10 cellular contexts compared by ENCODE assay signal in genomic region chr1:150552692-150553278, GRCh38. TPM values are rescaled to one million over a fixed set of nuclear protein-coding genes. Genes with fewer than 3 reads are reported as not detected.
A peak's percentile ranks its signal among the peaks of the same experiment; 100 is the strongest.
DNase-seq lines count a peak whose midpoint lies in the region; ATAC-seq and TF ChIP-seq lines count a peak whose summit lies in the region.
"Had no signal": no experiment of that assay in that cellular context is flagged by ENCODE, and none has a peak within 500 bp of the region (broad histone marks: within the 10 kb centered on the region; RNA-seq: fewer than 3 reads in every experiment).

No MANE protein-coding gene starts in this region.

- no peaks in the 10 kb centered on the region for H3K36me3 Mint-ChIP-seq in nephron progenitor cell (ENCODE audit: low read depth)

- H3K4me1 ChIP-seq in upper lobe of left lung, result peaks cover 46 to 64% (median 51%) of the 10 kb centered on the region in 4 donors
- H3K4me1 ChIP-seq: parathyroid adenoma had no signal

- 65 to 68% methylated on average over 15 to 16 of the region's 16 CpGs for WGBS in upper lobe of left lung, 2 donors

- H3K27ac ChIP-seq in epithelial cell of prostate (peak overlapping the region; percentile 73), upper lobe of left lung (peak overlapping the region; percentile 73 to 91 (median 88))
- H3K27ac ChIP-seq: SJSA1 had no signal

- no peaks in the 10 kb centered on the region for H3K27me3 ChIP-seq in upper lobe of left lung
- H3K27me3 ChIP-seq: SJSA1 had no signal

- TF ChIP-seq EP300 in upper lobe of left lung (IDR thresholded peaks at IDR 0.05), result no peak

- peak overlapping the region; percentile 51 for H3K27ac Mint-ChIP-seq in nephron progenitor cell

- TF ChIP-seq CTCF in nephron progenitor cell (IDR thresholded peaks at IDR 0.05) (no peak), upper lobe of left lung (IDR thresholded peaks at IDR 0.05) (no peak)

- H3K9me3 Mint-ChIP-seq in nephron progenitor cell, result no peaks in the 10 kb centered on the region

- peaks cover 67% of the 10 kb centered on the region for H3K4me1 Mint-ChIP-seq in nephron progenitor cell

- peak; percentile 50 for DNase-seq in activated CD8-positive, alpha-beta memory T cell treated with anti-CD3 and anti-CD28 coated beads, Interleukin-2, amount 50 U/mL, for 48 hours
- no peak for DNase-seq in activated CD8-positive, alpha-beta memory T cell treated with anti-CD3 and anti-CD28 coated beads for 24 hours
- DNase-seq in epithelial cell of prostate (ENCODE audit: low read depth, low spot score), result no peak
- no peak for DNase-seq in nephron progenitor cell
- DNase-seq in upper lobe of left lung, result no peak
- no peak for DNase-seq in middle frontal gyrus (ENCODE audit: extremely low spot score, low spot score)
- no peak for DNase-seq in NCI-H2227 (lab: John Stamatoyannopoulos, UW; ENCODE audit: unreplicated experiment)

- peak in 1 of 2 donors; percentile 0 for ATAC-seq in upper lobe of left lung (ENCODE audit: low FRiP score in 2 of 2)
- no peak for ATAC-seq in HG02870 (IDR thresholded peaks at IDR 0.05; ENCODE audit: unreplicated experiment)

- H3K4me3 ChIP-seq in upper lobe of left lung, result peak overlapping the region in 1 of 4 donors; percentile 19
- H3K4me3 ChIP-seq: SJSA1 had no signal

- H3K9me3 ChIP-seq in upper lobe of left lung, result no peaks in the 10 kb centered on the region
- H3K9me3 ChIP-seq: SJSA1 had no signal

- H3K36me3 ChIP-seq in upper lobe of left lung, result peaks cover 0 to 37% (median 16%) of the 10 kb centered on the region in 4 donors
- H3K36me3 ChIP-seq: SJSA1 had no signal

- H3K4me3 Mint-ChIP-seq in nephron progenitor cell, result no peak overlapping the region

- H3K27me3 Mint-ChIP-seq in nephron progenitor cell (ENCODE audit: low read depth, poor library complexity), result peaks cover 16% of the 10 kb centered on the region

- no peak for TF ChIP-seq POLR2A in upper lobe of left lung (IDR thresholded peaks at IDR 0.05)

RNA-seq across cellular contexts. Expression of gene ADAMTSL4, which starts 3.6 kb away (rescaled TPM):
- total RNA-seq in upper lobe of left lung, result 100 to 1,000 TPM in 4 of 6 donors, 10 to 100 TPM in 2; 40.3 to 169 (median 139) TPM

RNA-seq across cellular contexts. Expression of gene MCL1, which starts 26.6 kb away (rescaled TPM):
- 100 to 1,000 TPM; 188 to 580 (median 425) TPM for total RNA-seq in upper lobe of left lung

RNA-seq across cellular contexts. Expression of gene FALEC, which starts 37.2 kb away (rescaled TPM):
- total RNA-seq in upper lobe of left lung, result 1 to 10 TPM in 1 of 6 donors, not detected in 5; 4.2 TPM
- total RNA-seq: SJSA1 had no signal

RNA-seq across cellular contexts. Expression of gene ECM1, which starts 44.9 kb away (rescaled TPM):
- total RNA-seq in upper lobe of left lung, result 10 to 100 TPM in 3 of 6 donors, 1 to 10 TPM in 3; 2.2 to 21.1 (median 14.4) TPM
